Comparison of ENCODE assay signal across 25 cellular contexts in the genomic region with DNA sequence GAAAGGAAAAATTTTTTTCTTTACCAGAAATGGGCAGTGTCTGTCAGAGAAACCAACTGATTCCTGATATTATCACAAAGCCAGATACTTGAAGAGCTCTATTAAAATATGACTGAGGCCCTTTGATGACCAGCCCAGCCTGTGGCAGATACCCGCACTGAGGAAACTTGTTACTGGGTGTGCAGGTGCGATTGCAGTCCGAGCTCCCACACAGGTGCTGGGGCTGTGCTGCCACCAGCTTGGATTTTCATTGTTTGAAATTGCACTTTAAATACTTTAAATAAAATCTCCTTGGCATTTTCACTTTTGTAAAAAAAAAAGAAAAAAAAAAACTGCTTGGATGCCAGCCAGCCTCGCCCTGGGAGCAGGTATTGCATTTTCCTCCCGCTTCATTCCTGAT. TPM values are rescaled to one million over a fixed set of nuclear protein-coding genes. Genes with fewer than 3 reads are reported as not detected.
A peak's percentile ranks its signal among the peaks of the same experiment; 100 is the strongest.
DNase-seq lines count a peak whose midpoint lies in the region; ATAC-seq and TF ChIP-seq lines count a peak whose summit lies in the region.
"Had no signal": no experiment of that assay in that cellular context is flagged by ENCODE, and none has a peak within 500 bp of the region (broad histone marks: within the 10 kb centered on the region; RNA-seq: fewer than 3 reads in every experiment).

No MANE protein-coding gene starts in this region.

- H3K27me3 Mint-ChIP-seq in Caco-2 (ENCODE audit: insufficient read depth, unreplicated experiment) (no peaks in the 10 kb centered on the region), endothelial cell (ENCODE audit: unreplicated experiment) (peaks cover 2% of the 10 kb centered on the region)

- CTCF ChIA-PET in Caco-2 (lab: Charles Lee): interaction anchor here (2.3 kb wide), 1 partner anchor 41 kb away, joined by 18 read pairs; no protein-coding TSS in a partner anchor

- DNase-seq in Caco-2 (no peak), NCI-H526 treated with DMSO at 0.1 percent for 48 hours (lab: John Stamatoyannopoulos, UW) (peak; percentile 65), GM13976 (ENCODE audit: low spot score) (no peak), endothelial cell (ENCODE audit: low spot score) (no peak)
- DNase-seq: activated naive CD4-positive, alpha-beta T cell treated with anti-CD3 and anti-CD28 coated beads, Interleukin-2, amount 10 ng/mL, durations not matched to agents 7 days and 5 days; activated T-cell treated with anti-CD3 and anti-CD28 coated beads, Interleukin-2, amount 50 U/mL, for 4 hours; aorta; CD8-positive, alpha-beta T cell; cerebellar nuclear complex; effector memory CD4-positive, alpha-beta T cell; heart left ventricle; immature natural killer cell; Kasumi-1; NCI-H1417 treated with DMSO at 0.1 percent for 48 hours; psoas muscle; stimulated activated CD4-positive, alpha-beta T cell treated with anti-CD3 and anti-CD28 coated beads, Interleukin-4, amount 100 ng/mL, for 1 hour; uterus had no signal

- POLR2A ChIA-PET in Caco-2 (lab: Charles Lee): interaction anchor here (2.8 kb wide), 1 partner anchor 41 kb away, joined by 27 read pairs; no protein-coding TSS in a partner anchor

- H3K27me3 ChIP-seq in Caco-2 (replicated peaks; ENCODE audit: control insufficient read depth, insufficient read depth, low read length) (no peaks in the 10 kb centered on the region), esophagus (ENCODE audit: control insufficient read depth in 1 of 2, insufficient read depth in 2 of 2, low read length in 2 of 2) (no peaks in the 10 kb centered on the region), parathyroid adenoma (ENCODE audit: control insufficient read depth, insufficient read depth, low read length) (no peaks in the 10 kb centered on the region)
- H3K27me3 ChIP-seq: heart left ventricle, uterus had no signal

- no peak overlapping the region for H3K4me3 ChIP-seq in Caco-2 (ENCODE audit: low read depth, low read length)
- H3K4me3 ChIP-seq in esophagus (ENCODE audit: low read depth in 1 of 2, low read length in 2 of 2): no peak overlapping the region
- no peak overlapping the region for H3K4me3 ChIP-seq in parathyroid adenoma (ENCODE audit: low read depth, low read length)
- H3K4me3 ChIP-seq: heart left ventricle, psoas muscle, skin epidermis, uterus had no signal

- H3K79me2 ChIP-seq in parathyroid adenoma: no peaks in the 10 kb centered on the region

- intact Hi-C loops in Caco-2 (cut with micrococcal nuclease; ENCODE audit: unreplicated experiment): loop anchor here (1.0 to 5.0 kb wide), 2 partner anchors 42 to 250 kb away; no protein-coding TSS in a partner anchor

- H3K36me3 Mint-ChIP-seq in Caco-2 (ENCODE audit: insufficient read depth, unreplicated experiment) (no peaks in the 10 kb centered on the region), endothelial cell (ENCODE audit: low read depth, unreplicated experiment) (no peaks in the 10 kb centered on the region)
- H3K36me3 Mint-ChIP-seq: activated naive CD4-positive, alpha-beta T cell treated with anti-CD3 and anti-CD28 coated beads, Interleukin-2, amount 10 ng/mL, durations not matched to agents 7 days and 5 days; CD8-positive, alpha-beta T cell had no signal

- no peak overlapping the region for H2AFZ ChIP-seq in parathyroid adenoma

- peak overlapping the region; percentile 73 for H3K27ac Mint-ChIP-seq in Caco-2 (ENCODE audit: unreplicated experiment)
- no peak overlapping the region for H3K27ac Mint-ChIP-seq in endothelial cell (ENCODE audit: unreplicated experiment)
- H3K27ac Mint-ChIP-seq: activated naive CD4-positive, alpha-beta T cell treated with anti-CD3 and anti-CD28 coated beads, Interleukin-2, amount 10 ng/mL, durations not matched to agents 7 days and 5 days; CD8-positive, alpha-beta T cell; immature natural killer cell had no signal

- TF ChIP-seq CTCF in Caco-2 (IDR thresholded peaks at IDR 0.05; ENCODE audit: insufficient read depth in 1 of 2, low read depth in 1 of 2, low read length in 1 of 2, severe bottlenecking in 1 of 2, unreplicated experiment in 1 of 2) (no peak), parathyroid adenoma (IDR thresholded peaks at IDR 0.05) (no peak), GM13976 (IDR thresholded peaks at IDR 0.05; ENCODE audit: borderline replicate concordance, control extremely low read depth, extremely low read depth, insufficient read depth, missing control alignments) (no peak), endothelial cell (IDR thresholded peaks at IDR 0.05; ENCODE audit: unreplicated experiment) (no peak)

- ATAC-seq in GM21576 (IDR thresholded peaks at IDR 0.05; ENCODE audit: unreplicated experiment) (no peak), HG03354 (IDR thresholded peaks at IDR 0.05; ENCODE audit: poor library complexity, severe bottlenecking, unreplicated experiment) (no peak)
- ATAC-seq: activated CD4-positive, CD25-positive, alpha-beta regulatory T cell treated with anti-CD3 and anti-CD28 coated beads, Interleukin-2, amount 50 U/mL, for 24 hours; activated T-cell treated with anti-CD3 and anti-CD28 coated beads, Interleukin-2, amount 50 U/mL, for 4 hours; CD8-positive, alpha-beta T cell; heart left ventricle; psoas muscle had no signal

- WGBS in esophagus, 2 donors: 48 to 58% methylated on average over 5 of the region's 5 CpGs

- in situ Hi-C loops in GM13976 (cut with MboI; ENCODE audit: low sequenced_read_pairs, unreplicated experiment): no loop called here

- H3K9ac ChIP-seq in parathyroid adenoma: no peak overlapping the region

- H3K36me3 ChIP-seq in Caco-2 (ENCODE audit: control insufficient read depth, insufficient read depth, low read length) (no peaks in the 10 kb centered on the region), esophagus (ENCODE audit: control insufficient read depth in 2 of 2, insufficient read depth in 2 of 2, low read length in 1 of 2) (peaks cover 2 to 7% of the 10 kb centered on the region in 2 donors), parathyroid adenoma (ENCODE audit: control insufficient read depth, insufficient read depth, low read length) (no peaks in the 10 kb centered on the region)
- H3K36me3 ChIP-seq: heart left ventricle, uterus had no signal

- H3K4me1 ChIP-seq in Caco-2 (peaks cover 58% of the 10 kb centered on the region), esophagus (ENCODE audit: control insufficient read depth in 2 of 2, insufficient read depth in 2 of 2, low read length in 1 of 2) (peaks cover 0 to 23% of the 10 kb centered on the region in 2 donors), parathyroid adenoma (peaks cover 32% of the 10 kb centered on the region)
- H3K4me1 ChIP-seq: psoas muscle, uterus had no signal

- no TSS peak for BruUV-seq in Caco-2 (replicated peaks; lab: Mats Ljungman, UMichigan)

- H3K4me2 ChIP-seq in parathyroid adenoma (ENCODE audit: low read length): peak overlapping the region; percentile 12

- H3K4me1 Mint-ChIP-seq in Caco-2 (ENCODE audit: low read depth, unreplicated experiment): peaks cover 66% of the 10 kb centered on the region
- peaks cover 10% of the 10 kb centered on the region for H3K4me1 Mint-ChIP-seq in endothelial cell (ENCODE audit: unreplicated experiment)
- H3K4me1 Mint-ChIP-seq: activated naive CD4-positive, alpha-beta T cell treated with anti-CD3 and anti-CD28 coated beads, Interleukin-2, amount 10 ng/mL, durations not matched to agents 7 days and 5 days; immature natural killer cell had no signal

- H3K9me3 Mint-ChIP-seq in Caco-2 (ENCODE audit: unreplicated experiment) (peaks cover 14% of the 10 kb centered on the region), endothelial cell (ENCODE audit: unreplicated experiment) (no peaks in the 10 kb centered on the region)
- H3K9me3 Mint-ChIP-seq: activated naive CD4-positive, alpha-beta T cell treated with anti-CD3 and anti-CD28 coated beads, Interleukin-2, amount 10 ng/mL, durations not matched to agents 7 days and 5 days; activated T-cell treated with anti-CD3 and anti-CD28 coated beads, Interleukin-2, amount 50 U/mL, for 4 hours; CD8-positive, alpha-beta T cell; nephron had no signal

- H3K27ac ChIP-seq in esophagus (ENCODE audit: low read depth in 2 of 2, low read length in 1 of 2) (peak overlapping the region; percentile 72), parathyroid adenoma (peak overlapping the region; percentile 75)
- H3K27ac ChIP-seq: heart left ventricle, psoas muscle, uterus had no signal

- peak overlapping the region; percentile 55 for H3K4me3 Mint-ChIP-seq in Caco-2 (ENCODE audit: unreplicated experiment)
- no peak overlapping the region for H3K4me3 Mint-ChIP-seq in endothelial cell (ENCODE audit: unreplicated experiment)
- H3K4me3 Mint-ChIP-seq: activated naive CD4-positive, alpha-beta T cell treated with anti-CD3 and anti-CD28 coated beads, Interleukin-2, amount 10 ng/mL, durations not matched to agents 7 days and 5 days; activated T-cell treated with anti-CD3 and anti-CD28 coated beads, Interleukin-2, amount 50 U/mL, for 4 hours; CD8-positive, alpha-beta T cell; immature natural killer cell; nephron had no signal

- H3K9me3 ChIP-seq in Caco-2 (no peaks in the 10 kb centered on the region), esophagus (ENCODE audit: control insufficient read depth in 2 of 2, insufficient read depth in 1 of 2, low read depth in 1 of 2, low read length in 1 of 2) (no peaks in the 10 kb centered on the region), parathyroid adenoma (ENCODE audit: control insufficient read depth, low read length) (no peaks in the 10 kb centered on the region)
- H3K9me3 ChIP-seq: heart left ventricle, psoas muscle, uterus had no signal

RNA-seq across cellular contexts. Expression of gene EHF, which starts 21.1 kb away (rescaled TPM):
- total RNA-seq in Caco-2 (2022) (0.11 and 0.21 TPM in 2 replicates), endothelial cell (ENCODE audit: unreplicated experiment) (not detected)
- polyA plus RNA-seq in esophagus: 100 to 1,000 TPM; 115 to 121 TPM
- total RNA-seq: CD8-positive, alpha-beta T cell; lung microvascular endothelial cell had no signal
- polyA plus RNA-seq: immature natural killer cell had no signal
